3 cellular contexts compared by ENCODE assay signal in genomic region chr22:48719978-48720661, GRCh38.
TF ChIP-seq lines count a peak whose summit lies in the region.

No MANE protein-coding gene starts in this region.

TF ChIP-seq in SK-N-SH, 30 proteins besides CTCF, POLR2A, EP300 and RAD21 (continued from another document):
- no peak for TF ChIP-seq SIN3A (IDR thresholded peaks at IDR 0.05; ENCODE audit: borderline replicate concordance, low read depth, low read length)
- no peak for TF ChIP-seq FOXJ3 (CRISPR knock-in tag; IDR thresholded peaks at IDR 0.05)
- TF ChIP-seq EZH2phosphoT487 (IDR thresholded peaks at IDR 0.05; ENCODE audit: borderline replicate concordance, low read depth): no peak
- no peak for TF ChIP-seq RFX5 (IDR thresholded peaks at IDR 0.05; ENCODE audit: low read length)
- no peak for TF ChIP-seq GABPA (IDR thresholded peaks at IDR 0.05; ENCODE audit: low read depth)
- no peak for TF ChIP-seq FOSL2 (IDR thresholded peaks at IDR 0.05; ENCODE audit: borderline replicate concordance, low read depth)
- no peak for TF ChIP-seq POLR2AphosphoS5 (IDR thresholded peaks at IDR 0.05; ENCODE audit: low read depth, low read length)
- TF ChIP-seq TCF12 (IDR thresholded peaks at IDR 0.05): no peak
- TF ChIP-seq NFIC (IDR thresholded peaks at IDR 0.05; ENCODE audit: borderline replicate concordance): no peak
- no peak for TF ChIP-seq ZBTB33 (IDR thresholded peaks at IDR 0.05; ENCODE audit: borderline replicate concordance, low read depth)
- no peak for TF ChIP-seq MXI1 (IDR thresholded peaks at IDR 0.05; ENCODE audit: low read depth, low read length)
- TF ChIP-seq YY1 (IDR thresholded peaks at IDR 0.05; ENCODE audit: low read depth): no peak
- TF ChIP-seq MAX (IDR thresholded peaks at IDR 0.05; ENCODE audit: low read depth): no peak
- TF ChIP-seq NRF1 (IDR thresholded peaks at IDR 0.05; ENCODE audit: low read depth, low read length): no peak
- TF ChIP-seq USF2 (IDR thresholded peaks at IDR 0.05; ENCODE audit: borderline replicate concordance, low read depth, low read length): no peak
- TF ChIP-seq TAF1 (IDR thresholded peaks at IDR 0.05; ENCODE audit: borderline replicate concordance, low read depth, low read length): no peak

TF ChIP-seq in SK-N-SH treated with all-trans-retinoic acid at 6 μM for 48 hours, 23 proteins besides CTCF, POLR2A, EP300 and RAD21 (continued from another document):
- TF ChIP-seq CSRNP3 (CRISPR knock-in tag; IDR thresholded peaks at IDR 0.05) (no peak), ZC3H10 (CRISPR knock-in tag; IDR thresholded peaks at IDR 0.05) (no peak), GLIS3 (CRISPR knock-in tag; IDR thresholded peaks at IDR 0.05) (no peak), TCF4 (CRISPR knock-in tag; IDR thresholded peaks at IDR 0.05; ENCODE audit: borderline replicate concordance) (no peak), CSDC2 (CRISPR knock-in tag; IDR thresholded peaks at IDR 0.05) (no peak), ZNF70 (CRISPR knock-in tag; IDR thresholded peaks at IDR 0.05) (no peak), ZNF8 (CRISPR knock-in tag; IDR thresholded peaks at IDR 0.05) (no peak), ZNF565 (CRISPR knock-in tag; conservative IDR thresholded peaks at IDR 0.05; ENCODE audit: low read depth) (no peak)
TF ChIP-seq in SK-N-SH treated with all-trans-retinoic acid at 6 μM for 48 hours: peak in this region for 0.

TF ChIP-seq in HCT116, 20 proteins besides CTCF, POLR2A, EP300 and RAD21:
- TF ChIP-seq ZBTB33 (IDR thresholded peaks at IDR 0.05; ENCODE audit: extremely low read depth, insufficient replicate concordance, low read length): no peak
- TF ChIP-seq ZNF274 (IDR thresholded peaks at IDR 0.05; ENCODE audit: low read depth, low read length): no peak
- no peak for TF ChIP-seq EZH2 (IDR thresholded peaks at IDR 0.05)
- no peak for TF ChIP-seq ELF1 (IDR thresholded peaks at IDR 0.05; ENCODE audit: borderline replicate concordance, low read depth)
- no peak for TF ChIP-seq ATF3 (IDR thresholded peaks at IDR 0.05)
- no peak for TF ChIP-seq EZH2phosphoT487 (IDR thresholded peaks at IDR 0.05; ENCODE audit: borderline replicate concordance)
- no peak for TF ChIP-seq EGR1 (IDR thresholded peaks at IDR 0.05; ENCODE audit: low read depth)
- TF ChIP-seq JUND (IDR thresholded peaks at IDR 0.05): no peak
- no peak for TF ChIP-seq SIN3A (IDR thresholded peaks at IDR 0.05; ENCODE audit: low read depth)
- no peak for TF ChIP-seq ZFX (IDR thresholded peaks at IDR 0.05)
